ENCODE assay signal across 25 cellular contexts in genomic region chr6:169234634-169235033, GRCh38. TPM values are rescaled to one million over a fixed set of nuclear protein-coding genes. Genes with fewer than 3 reads are reported as not detected.
"Had no signal": no experiment of that assay in that cellular context is flagged by ENCODE, and none has a peak within 500 bp of the region (broad histone marks: within the 10 kb centered on the region; RNA-seq: fewer than 3 reads in every experiment).

No MANE protein-coding gene starts in this region.

- DNase-seq: activated CD4-positive, alpha-beta T cell treated with anti-CD3 and anti-CD28 coated beads for 1 hour; activated CD4-positive, alpha-beta T cell treated with anti-CD3 and anti-CD28 coated beads, Interleukin-2, amount 10 ng/mL, durations not matched to agents 24 days and 14 days; activated CD4-positive, alpha-beta T cell treated with anti-CD3 and anti-CD28 coated beads, Interleukin-2, amount 50 U/mL, for 48 hours; activated CD8-positive, alpha-beta memory T cell treated with anti-CD3 and anti-CD28 coated beads, Interleukin-2, amount 10 ng/mL, durations not matched to agents 7 days and 5 days; activated gamma-delta T cell; activated naive CD4-positive, alpha-beta T cell treated with anti-CD3 and anti-CD28 coated beads, Interleukin-2, amount 10 ng/mL, durations not matched to agents 7 days and 5 days; activated naive CD8-positive, alpha-beta T cell treated with anti-CD3 and anti-CD28 coated beads for 36 hours; activated T-cell treated with anti-CD3 and anti-CD28 coated beads, Interleukin-2, amount 50 U/mL, for 24 hours; brain microvascular endothelial cell; NCI-H1092 treated with DMSO at 0.1 percent for 48 hours; NCI-H1417 treated with DMSO at 0.1 percent for 48 hours; NCI-H1694; NCI-H2029; NCI-H345; NCI-H510A; NCI-H526 treated with DMSO at 0.1 percent for 48 hours; NCI-H82; SIG-M5; T-helper 17 cell; T-helper 9 cell had no signal

- H3K27ac Mint-ChIP-seq: activated CD4-positive, alpha-beta T cell treated with anti-CD3 and anti-CD28 coated beads, Interleukin-2, amount 10 ng/mL, durations not matched to agents 24 days and 14 days; activated CD8-positive, alpha-beta memory T cell treated with anti-CD3 and anti-CD28 coated beads, Interleukin-2, amount 10 ng/mL, durations not matched to agents 7 days and 5 days; activated naive CD4-positive, alpha-beta T cell treated with anti-CD3 and anti-CD28 coated beads, Interleukin-2, amount 10 ng/mL, durations not matched to agents 7 days and 5 days; activated naive CD8-positive, alpha-beta T cell treated with anti-CD3 and anti-CD28 coated beads for 36 hours; activated T-cell treated with anti-CD3 and anti-CD28 coated beads, Interleukin-2, amount 50 U/mL, for 24 hours; activated T-helper 1 cell treated with anti-CD3 and anti-CD28 coated beads, Interleukin-12 subunit alpha, Interleukin-12 subunit beta, Interleukin-2, Interleukin-4 antibody, amounts not matched to agents 30 ng/mL and 10 ng/mL and 1 ng/mL, durations not matched to agents 14 hours and 24 hours and 36 hours; T-helper 17 cell; WTC11 had no signal

- ATAC-seq: activated CD8-positive, alpha-beta memory T cell treated with anti-CD3 and anti-CD28 coated beads, Interleukin-2, amount 10 ng/mL, durations not matched to agents 7 days and 5 days; T-helper 17 cell; WTC11 had no signal

- H3K4me3 Mint-ChIP-seq: activated CD4-positive, alpha-beta T cell treated with anti-CD3 and anti-CD28 coated beads, Interleukin-2, amount 10 ng/mL, durations not matched to agents 24 days and 14 days; activated CD8-positive, alpha-beta memory T cell treated with anti-CD3 and anti-CD28 coated beads, Interleukin-2, amount 10 ng/mL, durations not matched to agents 7 days and 5 days; activated naive CD4-positive, alpha-beta T cell treated with anti-CD3 and anti-CD28 coated beads, Interleukin-2, amount 10 ng/mL, durations not matched to agents 7 days and 5 days; activated naive CD8-positive, alpha-beta T cell treated with anti-CD3 and anti-CD28 coated beads for 36 hours; activated T-cell treated with anti-CD3 and anti-CD28 coated beads, Interleukin-2, amount 50 U/mL, for 24 hours; activated T-helper 1 cell treated with anti-CD3 and anti-CD28 coated beads, Interleukin-12 subunit alpha, Interleukin-12 subunit beta, Interleukin-2, Interleukin-4 antibody, amounts not matched to agents 30 ng/mL and 10 ng/mL and 1 ng/mL, durations not matched to agents 14 hours and 24 hours and 36 hours; T-helper 17 cell; WTC11 had no signal

- H3K27ac ChIP-seq: brain microvascular endothelial cell, KMS-11 had no signal

- H3K27me3 Mint-ChIP-seq: activated CD4-positive, alpha-beta T cell treated with anti-CD3 and anti-CD28 coated beads, Interleukin-2, amount 10 ng/mL, durations not matched to agents 24 days and 14 days; activated naive CD4-positive, alpha-beta T cell treated with anti-CD3 and anti-CD28 coated beads, Interleukin-2, amount 10 ng/mL, durations not matched to agents 7 days and 5 days; activated naive CD8-positive, alpha-beta T cell treated with anti-CD3 and anti-CD28 coated beads for 36 hours had no signal

- H3K36me3 Mint-ChIP-seq: activated CD8-positive, alpha-beta memory T cell treated with anti-CD3 and anti-CD28 coated beads, Interleukin-2, amount 10 ng/mL, durations not matched to agents 7 days and 5 days had no signal

- H3K4me1 Mint-ChIP-seq: activated CD4-positive, alpha-beta T cell treated with anti-CD3 and anti-CD28 coated beads, Interleukin-2, amount 10 ng/mL, durations not matched to agents 24 days and 14 days; activated CD8-positive, alpha-beta memory T cell treated with anti-CD3 and anti-CD28 coated beads, Interleukin-2, amount 10 ng/mL, durations not matched to agents 7 days and 5 days; activated naive CD4-positive, alpha-beta T cell treated with anti-CD3 and anti-CD28 coated beads, Interleukin-2, amount 10 ng/mL, durations not matched to agents 7 days and 5 days; activated naive CD8-positive, alpha-beta T cell treated with anti-CD3 and anti-CD28 coated beads for 36 hours; T-helper 17 cell; WTC11 had no signal

RNA-seq across cellular contexts. Expression of gene THBS2, which starts 19.0 kb away (rescaled TPM):
- total RNA-seq: activated CD4-positive, alpha-beta T cell treated with anti-CD3 and anti-CD28 coated beads, Interleukin-2, amount 10 ng/mL, durations not matched to agents 24 days and 14 days; activated CD8-positive, alpha-beta memory T cell treated with anti-CD3 and anti-CD28 coated beads, Interleukin-2, amount 10 ng/mL, durations not matched to agents 7 days and 5 days; activated naive CD8-positive, alpha-beta T cell treated with anti-CD3 and anti-CD28 coated beads for 36 hours; activated T-helper 1 cell treated with anti-CD3 and anti-CD28 coated beads, Interleukin-12 subunit alpha, Interleukin-12 subunit beta, Interleukin-2, Interleukin-4 antibody, amounts not matched to agents 30 ng/mL and 10 ng/mL and 1 ng/mL, durations not matched to agents 14 hours and 24 hours and 36 hours; MCF 10A; OCI-LY7; T-helper 17 cell had no signal
